25 cellular contexts compared by ENCODE assay signal in the genomic region with DNA sequence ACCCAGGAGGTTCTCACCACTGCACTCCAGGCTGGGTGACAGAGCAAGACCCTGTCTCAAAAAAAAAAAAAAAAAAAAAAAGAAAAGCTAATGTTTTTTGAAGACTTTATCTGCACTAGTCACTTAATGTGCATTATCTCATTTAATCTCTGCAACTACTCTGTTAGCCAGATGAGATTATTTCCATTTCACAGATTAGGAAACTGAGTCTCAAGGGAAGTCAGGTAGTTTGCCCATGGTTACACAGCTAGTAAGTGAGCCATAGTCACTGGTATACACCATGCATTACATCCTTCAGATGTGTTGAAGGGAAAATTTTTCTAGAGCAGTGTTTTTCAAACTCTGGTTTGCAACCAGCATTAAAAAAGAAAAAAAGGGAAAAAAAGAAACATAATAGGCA.
"Had no signal": no experiment of that assay in that cellular context is flagged by ENCODE, and none has a peak within 500 bp of the region (broad histone marks: within the 10 kb centered on the region; RNA-seq: fewer than 3 reads in every experiment).

No MANE protein-coding gene starts in this region.

- H3K27ac ChIP-seq: neural progenitor cell, ovary, parathyroid adenoma, psoas muscle, skin epidermis, spleen, suprapubic skin, testis, tibial artery, transverse colon, upper lobe of right lung, uterus had no signal

- H3K4me1 ChIP-seq: neural progenitor cell, parathyroid adenoma, psoas muscle, spleen, suprapubic skin, testis, tibial artery, transverse colon, upper lobe of right lung, uterus had no signal

- H3K4me2 ChIP-seq: neural progenitor cell, smooth muscle cell had no signal

- H3K4me3 ChIP-seq: neural progenitor cell, ovary, psoas muscle, skin epidermis, smooth muscle cell, spleen, suprapubic skin, testis, tibial artery, transverse colon, upper lobe of right lung, uterus had no signal

- H3K36me3 ChIP-seq: neural progenitor cell, ovary, transverse colon, uterus had no signal

- H3K79me2 ChIP-seq: parathyroid adenoma had no signal

- H3K9ac ChIP-seq: neural progenitor cell, parathyroid adenoma had no signal

- H3K9me3 ChIP-seq: ovary, psoas muscle, spleen, suprapubic skin, testis, tibial artery, transverse colon, upper lobe of right lung, uterus had no signal

- H2AFZ ChIP-seq: neural progenitor cell, parathyroid adenoma had no signal

- DNase-seq: natural killer cell; occipital lobe; ovary; psoas muscle; right cardiac atrium; spleen; stimulated activated CD4-positive, alpha-beta T cell treated with anti-CD3 and anti-CD28 coated beads, Interleukin-12 subunit alpha, Interleukin-12 subunit beta, amount 100 ng/mL, for 4 hours; stimulated activated CD4-positive, alpha-beta T cell treated with anti-CD3 and anti-CD28 coated beads, Interleukin-1b, Interleukin-23, amount 100 ng/mL, for 48 hours; stimulated activated CD4-positive, alpha-beta T cell treated with anti-CD3 and anti-CD28 coated beads, Interleukin-4, amount 100 ng/mL, for 1 hour; stimulated activated CD4-positive, alpha-beta T cell treated with anti-CD3 and anti-CD28 coated beads, Interleukin-4, amount 100 ng/mL, for 4 hours; stimulated activated CD8-positive, alpha-beta memory T cell treated with anti-CD3 and anti-CD28 coated beads, Interleukin-4, amount 100 ng/mL, for 48 hours; stimulated activated naive CD4-positive, alpha-beta T cell; stimulated activated naive CD8-positive, alpha-beta T cell treated with anti-CD3 and anti-CD28 coated beads, Interleukin-15, amount 100 ng/mL, for 72 hours; stimulated activated naive CD8-positive, alpha-beta T cell treated with anti-CD3 and anti-CD28 coated beads, Interleukin-15, Interleukin-2, amounts not matched to agents 100 U/mL and 50 U/mL, for 24 hours; substantia nigra; testis; tibial artery; transverse colon; upper lobe of right lung; uterus had no signal

- H3K27me3 ChIP-seq: neural progenitor cell, ovary, spleen, suprapubic skin, testis, tibial artery, transverse colon, upper lobe of right lung, uterus had no signal
